8 cellular contexts compared by ENCODE assay signal in the genomic region with DNA sequence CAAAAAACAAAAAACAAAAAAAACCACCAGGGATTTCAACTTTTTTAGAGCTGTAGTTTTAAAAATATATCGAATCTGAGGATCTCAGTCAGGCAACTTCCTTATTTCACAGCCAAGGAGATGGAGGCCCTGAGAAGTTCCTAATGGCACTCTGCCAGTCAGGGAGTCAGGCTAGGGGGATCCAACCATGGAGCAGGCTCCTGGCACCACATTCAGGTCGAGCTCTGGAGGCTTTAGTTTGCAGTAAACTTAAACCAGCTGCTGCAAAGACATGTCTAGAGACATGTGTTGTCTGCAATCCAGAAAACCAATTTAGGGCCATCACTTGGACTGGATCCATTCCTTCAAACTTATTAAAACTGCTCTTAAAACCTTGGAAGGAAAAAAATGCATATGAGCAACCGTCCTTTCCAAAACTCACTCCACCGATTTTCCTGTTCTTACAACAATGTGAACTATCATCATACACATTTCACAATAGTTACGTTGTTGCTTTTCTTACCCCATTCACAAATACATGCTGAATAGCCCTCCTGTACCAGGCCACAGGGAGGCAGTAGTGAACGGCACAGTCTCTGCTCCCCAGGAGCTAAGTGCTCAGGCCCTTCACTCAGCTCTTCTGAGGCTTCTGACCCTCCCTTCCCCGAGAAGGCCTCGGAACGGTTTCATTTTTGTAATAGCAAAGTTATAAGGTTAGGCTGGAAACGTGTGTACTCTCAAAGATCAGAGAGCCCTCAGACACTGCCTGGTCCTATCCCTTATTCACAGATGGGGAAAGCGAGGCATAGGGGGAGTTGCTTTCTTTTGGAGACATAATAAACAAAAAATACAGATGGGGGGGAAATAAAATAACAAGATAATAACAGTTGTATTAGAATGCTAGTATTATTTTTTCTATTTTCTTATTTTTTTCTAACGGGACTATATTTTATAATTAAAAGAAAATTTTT. TPM values are rescaled to one million over a fixed set of nuclear protein-coding genes. Genes with fewer than 3 reads are reported as not detected.
A peak's percentile ranks its signal among the peaks of the same experiment; 100 is the strongest.
DNase-seq lines count a peak whose midpoint lies in the region; ATAC-seq and TF ChIP-seq lines count a peak whose summit lies in the region.

No MANE protein-coding gene starts in this region.

- peaks cover 27 to 53% of the 10 kb centered on the region in 2 donors for H3K36me3 Mint-ChIP-seq in CD14-positive monocyte

- no peak overlapping the region for H3K56ac ChIP-seq in mesendoderm (ENCODE audit: low read length)

- H3K9ac ChIP-seq in mesendoderm (ENCODE audit: low read length), result no peak overlapping the region

- DNase-seq in CD14-positive monocyte (ENCODE audit: low spot score) (peak; percentile 85), HFF-Myc (ENCODE audit: extremely low read depth, low read depth) (peak; percentile 78), T follicular helper cell (ENCODE audit: low read depth) (peak; percentile 9), dermis blood vessel endothelial cell (peak; percentile 53), mesendoderm (peak; percentile 80)

- no peaks in the 10 kb centered on the region for H3K27me3 ChIP-seq in mesendoderm (ENCODE audit: insufficient read depth, low read length, poor library complexity)

- no peak overlapping the region for H3K18ac ChIP-seq in mesendoderm (ENCODE audit: low read length)

- no peak overlapping the region for H4K8ac ChIP-seq in mesendoderm (ENCODE audit: low read depth, low read length)

- no peaks in the 10 kb centered on the region for H3K36me3 ChIP-seq in mesendoderm (ENCODE audit: control insufficient read depth, insufficient read depth, low read length)

- H2BK120ac ChIP-seq in mesendoderm (ENCODE audit: low read depth, low read length), result no peak overlapping the region

- H3K23ac ChIP-seq in mesendoderm (ENCODE audit: low read length), result no peak overlapping the region

- H3K4me1 ChIP-seq in mesendoderm (ENCODE audit: control insufficient read depth, low read depth, low read length), result no peaks in the 10 kb centered on the region

- peak overlapping the region; percentile 87 to 94 (median 90) for H3K27ac Mint-ChIP-seq in CD14-positive monocyte

- no CpG with 5 or more reads among the region's 12 CpGs for WGBS in mesendoderm (ENCODE audit: extremely low coverage, insufficient coverage, low lambda C conversion rate)

- H3K4me3 Mint-ChIP-seq in CD14-positive monocyte, result peak overlapping the region; percentile 0 to 55

- no peak overlapping the region for H3K27ac ChIP-seq in mesendoderm (ENCODE audit: low read depth, low read length)

- no peak overlapping the region for H4K5ac ChIP-seq in mesendoderm (ENCODE audit: low read length)

- no peak overlapping the region for H3K4me3 ChIP-seq in HFF-Myc (replicated peaks; ENCODE audit: low read depth, low read length)
- no peak overlapping the region for H3K4me3 ChIP-seq in mesendoderm (ENCODE audit: low read length)

- H2AK5ac ChIP-seq in mesendoderm (ENCODE audit: low read length), result no peak overlapping the region

- no peak overlapping the region for H2BK15ac ChIP-seq in mesendoderm (replicated peaks; ENCODE audit: low read depth)

- H3K27me3 Mint-ChIP-seq in CD14-positive monocyte (ENCODE audit: low read depth in 3 of 3), result peaks cover 0 to 1% (median 0%) of the 10 kb centered on the region in 3 donors

- no peaks in the 10 kb centered on the region for H3K79me2 ChIP-seq in mesendoderm (ENCODE audit: control insufficient read depth, insufficient read depth, low read length)

- no peaks in the 10 kb centered on the region for H3K9me3 Mint-ChIP-seq in CD14-positive monocyte

- H2BK5ac ChIP-seq in mesendoderm (ENCODE audit: low read length), result no peak overlapping the region

- intact Hi-C loops in CD14-positive monocyte (cut with micrococcal nuclease), result loop anchor here (1.0 to 10.0 kb wide), 3 partner anchors 55 to 87 kb away; a partner anchor contains a TSS

- no peak overlapping the region for H3K4me2 ChIP-seq in mesendoderm (ENCODE audit: low read length)

- no peaks in the 10 kb centered on the region for H3K79me1 ChIP-seq in mesendoderm (ENCODE audit: low read length)

- no peak overlapping the region for H3K4ac ChIP-seq in mesendoderm (ENCODE audit: low read depth, low read length)

- TF ChIP-seq CTCF in CD14-positive monocyte (IDR thresholded peaks at IDR 0.05) (peak; percentile 83), HFF-Myc (IDR thresholded peaks at IDR 0.05; ENCODE audit: low read depth, low read length, missing control alignments) (peak; percentile 86)

- peaks cover 28% of the 10 kb centered on the region for H3K4me1 Mint-ChIP-seq in CD14-positive monocyte

- ATAC-seq in HG02571 (IDR thresholded peaks at IDR 0.05; ENCODE audit: unreplicated experiment) (no peak), HG03196 (IDR thresholded peaks at IDR 0.05; ENCODE audit: unreplicated experiment) (no peak), HG03439 (IDR thresholded peaks at IDR 0.05; ENCODE audit: unreplicated experiment) (no peak)

RNA-seq across cellular contexts. Expression of a gene that starts 20.1 kb away (rescaled TPM):
- 10 to 100 TPM; 25.6 to 34.9 TPM for polyA plus RNA-seq in CD14-positive monocyte
- 18.3 and 25.5 TPM in 2 replicates for total RNA-seq in dermis blood vessel endothelial cell
- polyA plus RNA-seq in mesendoderm (2013, experiment 1 of 2), result 12.3 TPM
- 12.4 TPM for polyA plus RNA-seq in mesendoderm (2013, experiment 2 of 2)

RNA-seq across cellular contexts. Expression of a gene that starts 50.9 kb away (rescaled TPM):
- 100 to 1,000 TPM; 123 to 158 TPM for polyA plus RNA-seq in CD14-positive monocyte
- total RNA-seq in dermis blood vessel endothelial cell, result 2.2 and 3.5 TPM in 2 replicates
- polyA plus RNA-seq in mesendoderm (2013, experiment 1 of 2), result 15.2 TPM
- 16.6 TPM for polyA plus RNA-seq in mesendoderm (2013, experiment 2 of 2)

Comparison
In these comparisons a context has a peak if more than half of its experiments do, and no peak if none do; other contexts are left out.
1. DNase-seq: peak in every context shown above with its lines; median percentile 85 in CD14-positive monocyte; 80 in mesendoderm; 78 in HFF-Myc; 53 in dermis blood vessel endothelial cell; 9 in T follicular helper cell.